ENCODE assay signal across 8 cellular contexts in genomic region chr9:113409481-113409880, GRCh38. TPM values are rescaled to one million over a fixed set of nuclear protein-coding genes. Genes with fewer than 3 reads are reported as not detected.
A peak's percentile ranks its signal among the peaks of the same experiment; 100 is the strongest.
DNase-seq lines count a peak whose midpoint lies in the region; ATAC-seq and TF ChIP-seq lines count a peak whose summit lies in the region.

No MANE protein-coding gene starts in this region.

- H3K27me3 ChIP-seq in kidney epithelial cell (ENCODE audit: control insufficient read depth, insufficient read depth, low read length) (no peaks in the 10 kb centered on the region), thoracic aorta (replicated peaks; ENCODE audit: insufficient read depth) (no peaks in the 10 kb centered on the region)

- H3K36me3 Mint-ChIP-seq in activated CD4-positive, alpha-beta T cell treated with anti-CD3 and anti-CD28 coated beads for 36 hours (ENCODE audit: low read depth) = peaks cover 34% of the 10 kb centered on the region
- peaks cover 10% of the 10 kb centered on the region for H3K36me3 Mint-ChIP-seq in activated naive CD8-positive, alpha-beta T cell

- H3K27ac ChIP-seq in thoracic aorta = peak overlapping the region; percentile 92 to 93

- H3K4me3 Mint-ChIP-seq in activated CD4-positive, alpha-beta T cell treated with anti-CD3 and anti-CD28 coated beads for 36 hours = peak overlapping the region; percentile 98
- peak overlapping the region; percentile 98 for H3K4me3 Mint-ChIP-seq in activated naive CD8-positive, alpha-beta T cell

- H3K36me3 ChIP-seq in kidney epithelial cell (ENCODE audit: control insufficient read depth, insufficient read depth, low read length) (no peaks in the 10 kb centered on the region), thoracic aorta (peaks cover 8% of the 10 kb centered on the region)

- H3K9me3 ChIP-seq in thoracic aorta = no peaks in the 10 kb centered on the region

- peaks cover 8 to 19% of the 10 kb centered on the region in 2 donors for H3K4me1 ChIP-seq in thoracic aorta (ENCODE audit: control insufficient read depth in 1 of 2, low read depth in 2 of 2)

- H3K4me3 ChIP-seq in kidney epithelial cell (ENCODE audit: low read depth, low read length) (peak overlapping the region; percentile 90), thoracic aorta (peak overlapping the region; percentile 91)

- POLR2A ChIA-PET in activated CD4-positive, alpha-beta T cell treated with anti-CD3 and anti-CD28 coated beads for 36 hours (lab: Charles Lee) = interaction anchor here (0.5 to 2.6 kb wide), 9 partner anchors 9 to 1084 kb away, joined by 3 to 13 read pairs (median 7); partner anchors contain the start of genes ALAD, CDC26, FKBP15 and PRPF4

- no peak for DNase-seq in activated CD4-positive, alpha-beta T cell treated with anti-CD3 and anti-CD28 coated beads for 36 hours
- no peak for DNase-seq in activated CD4-positive, alpha-beta T cell treated with anti-CD3 and anti-CD28 coated beads, Interleukin-2, amount 50 U/mL, for 4 hours
- no peak for DNase-seq in kidney epithelial cell (ENCODE audit: low read depth)
- DNase-seq in thoracic aorta (ENCODE audit: low spot score) = no peak
- DNase-seq in HK-2 (ENCODE audit: unreplicated experiment) = no peak
- DNase-seq in activated CD4-positive, CD25-positive, alpha-beta regulatory T cell (lab: John Stamatoyannopoulos, UW) = no peak
- DNase-seq in activated effector memory CD4-positive, alpha-beta T cell treated with anti-CD3 and anti-CD28 coated beads, Interleukin-2, amount 50 U/mL, for 16 hours = no peak

- H3K4me1 Mint-ChIP-seq in activated CD4-positive, alpha-beta T cell treated with anti-CD3 and anti-CD28 coated beads for 36 hours = peaks cover 36% of the 10 kb centered on the region
- H3K4me1 Mint-ChIP-seq in activated naive CD8-positive, alpha-beta T cell (ENCODE audit: low read depth) = peaks cover 28% of the 10 kb centered on the region

- H3K27ac Mint-ChIP-seq in activated CD4-positive, alpha-beta T cell treated with anti-CD3 and anti-CD28 coated beads for 36 hours = peak overlapping the region; percentile 100
- H3K27ac Mint-ChIP-seq in activated naive CD8-positive, alpha-beta T cell = peak overlapping the region; percentile 99

- TF ChIP-seq CTCF in kidney epithelial cell (IDR thresholded peaks at IDR 0.05; ENCODE audit: insufficient read depth, low read length, poor library complexity, severe bottlenecking) (no peak), thoracic aorta (IDR thresholded peaks at IDR 0.05) (no peak)

- no peaks in the 10 kb centered on the region for H3K27me3 Mint-ChIP-seq in activated CD4-positive, alpha-beta T cell treated with anti-CD3 and anti-CD28 coated beads for 36 hours
- no peaks in the 10 kb centered on the region for H3K27me3 Mint-ChIP-seq in activated naive CD8-positive, alpha-beta T cell

- no peaks in the 10 kb centered on the region for H3K9me3 Mint-ChIP-seq in activated CD4-positive, alpha-beta T cell treated with anti-CD3 and anti-CD28 coated beads for 36 hours (ENCODE audit: low read depth)
- H3K9me3 Mint-ChIP-seq in activated naive CD8-positive, alpha-beta T cell (ENCODE audit: low read depth) = no peaks in the 10 kb centered on the region

- ATAC-seq in activated CD4-positive, alpha-beta T cell treated with anti-CD3 and anti-CD28 coated beads for 36 hours = no peak
- no peak for ATAC-seq in thoracic aorta (ENCODE audit: insufficient number of reproducible peaks, low FRiP score, low read depth)

- CTCF ChIA-PET in activated CD4-positive, alpha-beta T cell treated with anti-CD3 and anti-CD28 coated beads for 36 hours (lab: Charles Lee) = interaction anchor here (0.6 to 3.8 kb wide), 9 partner anchors 10 to 1778 kb away, joined by 3 to 38 read pairs (median 7); partner anchors contain the start of genes ALAD, CDC26, DNAJC25 and PRPF4

- intact Hi-C loops in activated CD4-positive, alpha-beta T cell treated with anti-CD3 and anti-CD28 coated beads for 36 hours (cut with DNase I, micrococcal nuclease) = no loop called here

RNA-seq across cellular contexts. Expression of gene POLE3, which starts 1.0 kb away (rescaled TPM):
- 10 to 100 TPM; 53.3 to 57.4 TPM for total RNA-seq in activated CD4-positive, alpha-beta T cell treated with anti-CD3 and anti-CD28 coated beads for 36 hours
- total RNA-seq in kidney epithelial cell = 58.0 and 64.1 TPM in 2 replicates
- total RNA-seq in thoracic aorta = 10 to 100 TPM; 24.2 to 32.0 TPM

RNA-seq across cellular contexts. Expression of gene C9orf43, which starts 1.1 kb away (rescaled TPM):
- total RNA-seq in activated CD4-positive, alpha-beta T cell treated with anti-CD3 and anti-CD28 coated beads for 36 hours = 1 to 10 TPM in 1 of 2 experiments, under 1 TPM in 1; 0.91 to 1.1 TPM
- total RNA-seq in kidney epithelial cell = 0.88 and 1.4 TPM in 2 replicates
- total RNA-seq in thoracic aorta = under 1 TPM in 1 of 2 donors, not detected in 1; 0.85 TPM

RNA-seq across cellular contexts. Expression of gene ALAD, which starts 8.4 kb away (rescaled TPM):
- total RNA-seq in activated CD4-positive, alpha-beta T cell treated with anti-CD3 and anti-CD28 coated beads for 36 hours = 10 to 100 TPM; 20.2 to 30.1 TPM
- total RNA-seq in kidney epithelial cell = 6.2 and 6.7 TPM in 2 replicates
- 10 to 100 TPM; 23.0 to 26.0 TPM for total RNA-seq in thoracic aorta

RNA-seq across cellular contexts. Expression of gene HDHD3, which starts 32.7 kb away (rescaled TPM):
- 10 to 100 TPM; 12.7 to 16.5 TPM for total RNA-seq in activated CD4-positive, alpha-beta T cell treated with anti-CD3 and anti-CD28 coated beads for 36 hours
- total RNA-seq in kidney epithelial cell (22.3 and 27.4 TPM in 2 replicates), thoracic aorta (10 to 100 TPM; 17.6 to 30.1 TPM)

RNA-seq across cellular contexts. Expression of gene RGS3, which starts 54.0 kb away (rescaled TPM):
- 10 to 100 TPM; 55.9 to 62.2 TPM for total RNA-seq in activated CD4-positive, alpha-beta T cell treated with anti-CD3 and anti-CD28 coated beads for 36 hours
- total RNA-seq in kidney epithelial cell (158 and 166 TPM in 2 replicates), thoracic aorta (100 to 1,000 TPM; 170 to 202 TPM)
